In the genomic region with DNA sequence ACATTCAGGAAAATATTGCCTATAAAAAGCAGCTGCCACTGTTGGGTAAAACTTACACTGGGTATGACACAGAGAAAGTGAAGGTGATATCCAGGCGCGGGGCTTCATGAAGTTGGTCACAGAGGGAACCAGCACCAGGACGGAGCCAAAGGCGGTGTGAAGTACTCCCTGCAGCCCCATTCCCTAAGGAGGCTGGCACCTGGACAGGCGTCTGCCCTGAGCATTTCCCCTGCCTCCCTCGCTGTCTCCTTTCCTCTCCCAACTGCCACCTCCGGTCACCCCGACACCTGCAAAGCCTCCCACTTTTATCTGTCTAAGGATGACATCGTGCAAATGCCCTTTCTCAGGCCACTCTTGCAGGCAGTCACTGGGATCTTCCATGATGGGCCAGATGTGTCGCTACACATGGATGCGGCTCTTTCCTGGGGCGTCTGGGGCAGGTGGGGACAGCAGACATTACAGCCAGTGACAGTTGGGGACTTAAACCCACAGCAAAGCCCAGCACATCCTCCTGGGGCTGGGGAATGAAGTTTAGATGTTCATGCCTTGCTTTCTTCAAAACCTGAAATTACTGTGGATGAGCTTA, we compare ENCODE assay signal across 23 cellular contexts.
"Had no signal": no experiment of that assay in that cellular context is flagged by ENCODE, and none has a peak within 500 bp of the region (broad histone marks: within the 10 kb centered on the region; RNA-seq: fewer than 3 reads in every experiment).

No MANE protein-coding gene starts in this region.

- H3K27ac ChIP-seq: ovary, parathyroid adenoma, psoas muscle, right lobe of liver, sigmoid colon, stomach, thoracic aorta, thyroid gland, tibial nerve, upper lobe of left lung, uterus had no signal

- H3K9ac ChIP-seq: parathyroid adenoma had no signal

- ATAC-seq: naive thymus-derived CD8-positive, alpha-beta T cell; psoas muscle; right cardiac atrium; stimulated activated naive B cell treated with anti-CD40 and anti-IgM and Interleukin-4, amounts not matched to agents 10 μg/mL and 1 μg/mL and 100 μg/mL, for 72 hours had no signal

- H3K4me1 ChIP-seq: parathyroid adenoma, psoas muscle, right lobe of liver, sigmoid colon, stomach, thyroid gland, tibial nerve, upper lobe of left lung, uterus had no signal

- DNase-seq: naive thymus-derived CD8-positive, alpha-beta T cell; nephron progenitor cell; occipital lobe; ovary; psoas muscle; right cardiac atrium; right lobe of liver; sigmoid colon; small intestine; stimulated activated CD4-positive, alpha-beta T cell treated with anti-CD3 and anti-CD28 coated beads, Interleukin-15, amount 100 ng/mL, for 24 hours; stimulated activated CD4-positive, alpha-beta T cell treated with anti-CD3 and anti-CD28 coated beads, Interleukin-2, amount 100 ng/mL, for 24 hours; stimulated activated CD4-positive, alpha-beta T cell treated with anti-CD3 and anti-CD28 coated beads, Interleukin-2, amount 100 ng/mL, for 48 hours; stimulated activated CD4-positive, alpha-beta T cell treated with anti-CD3 and anti-CD28 coated beads, Interleukin-4, amount 100 ng/mL, for 24 hours; stimulated activated naive B cell treated with anti-CD40 and anti-IgM and Interleukin-4, amounts not matched to agents 10 μg/mL and 1 μg/mL and 100 μg/mL, for 72 hours; stimulated activated naive CD4-positive, alpha-beta T cell treated with Interleukin-2 at 50 U/mL for 16 hours; stomach; thyroid gland; trophoblast cell; upper lobe of left lung; uterus had no signal

- H3K27me3 ChIP-seq: ovary, right lobe of liver, thyroid gland, tibial nerve, upper lobe of left lung, uterus had no signal

- H3K4me3 ChIP-seq: ovary, psoas muscle, right lobe of liver, sigmoid colon, stomach, thoracic aorta, thyroid gland, tibial nerve, upper lobe of left lung, uterus had no signal

- H3K36me3 ChIP-seq: ovary, right lobe of liver, sigmoid colon, stomach, thoracic aorta, thyroid gland, tibial nerve, upper lobe of left lung, uterus had no signal

- H3K9me3 ChIP-seq: ovary, psoas muscle, right lobe of liver, thoracic aorta, thyroid gland, upper lobe of left lung had no signal
